Comparison of ENCODE assay signal across 8 cellular contexts in the genomic region with DNA sequence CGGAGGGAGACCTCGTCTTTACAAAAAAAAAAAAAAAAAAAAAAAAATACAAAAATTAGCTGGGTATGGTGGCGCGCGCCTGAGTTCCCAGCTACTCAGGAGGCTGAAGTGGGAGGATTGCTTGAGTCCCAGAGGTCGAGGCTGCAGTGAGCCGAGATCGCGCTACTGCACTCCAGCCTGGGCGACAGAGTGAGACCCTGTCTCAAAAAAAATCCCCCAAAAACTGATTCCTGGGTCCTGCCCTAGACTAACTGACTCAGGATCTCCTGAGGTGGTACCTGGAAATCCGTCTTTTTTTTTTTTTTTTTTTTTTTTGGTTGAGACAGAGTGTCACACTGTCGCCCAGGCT. TPM values are rescaled to one million over a fixed set of nuclear protein-coding genes. Genes with fewer than 3 reads are reported as not detected.
A peak's percentile ranks its signal among the peaks of the same experiment; 100 is the strongest.
DNase-seq lines count a peak whose midpoint lies in the region; ATAC-seq and TF ChIP-seq lines count a peak whose summit lies in the region.
"Not testable (repeated sequence)": the region's sequence is repeated elsewhere in the genome, so short reads cannot be mapped to it uniquely, and the experiment has no call there.

No MANE protein-coding gene starts in this region.

- ATAC-seq in activated naive CD8-positive, alpha-beta T cell treated with anti-CD3 and anti-CD28 coated beads, Interleukin-2, amount 10 ng/mL, durations not matched to agents 7 days and 5 days (ENCODE audit: low read depth), result not testable (repeated sequence)

- not testable (repeated sequence) for H3K36me3 ChIP-seq in BE2C; SK-N-MC (ENCODE audit: insufficient read depth, low read length); endodermal cell (ENCODE audit: control insufficient read depth, insufficient read depth, low read length); iPS-20b (ENCODE audit: insufficient read depth, low read depth, low read length)

- H3K9ac ChIP-seq in SK-N-MC (ENCODE audit: insufficient read length) (peak overlapping the region; percentile 68), endodermal cell (ENCODE audit: extremely low read depth, low read length, poor library complexity, severe bottlenecking) (peak overlapping the region; percentile 66), iPS-20b (ENCODE audit: low read depth, low read length) (peak overlapping the region; percentile 81; the same call in 1 of the 2 replicates)

- H3K4me3 ChIP-seq in BE2C (ENCODE audit: low read depth, low read length) (peak overlapping the region; percentile 73), SK-N-MC (peak overlapping the region; percentile 84), endodermal cell (ENCODE audit: low read length) (peak overlapping the region; percentile 88), iPS-20b (ENCODE audit: low read length) (peak overlapping the region; percentile 77)

- POLR2A ChIA-PET in HEK293T (lab: Yijun Ruan, JAX), result interaction anchor here (0.6 to 2.9 kb wide), 12 partner anchors 10 to 163 kb away, joined by 3 to 12 read pairs (median 4); partner anchors contain the start of genes ARPC3, FAM216A and GPN3
- POLR2A ChIA-PET in activated naive CD8-positive, alpha-beta T cell treated with anti-CD3 and anti-CD28 coated beads, Interleukin-2, amount 10 ng/mL, durations not matched to agents 7 days and 5 days (lab: Charles Lee), result interaction anchor here (0.7 to 3.6 kb wide), 17 partner anchors 9 to 163 kb away, joined by 3 to 23 read pairs (median 6); partner anchors contain the start of genes ARPC3, FAM216A, GPN3 and HVCN1

- not testable (repeated sequence) for H3K36me3 Mint-ChIP-seq in activated naive CD8-positive, alpha-beta T cell treated with anti-CD3 and anti-CD28 coated beads, Interleukin-2, amount 10 ng/mL, durations not matched to agents 7 days and 5 days; endodermal cell (ENCODE audit: low read depth); stimulated activated naive CD8-positive, alpha-beta T cell treated with anti-CD3 and anti-CD28 coated beads, Interleukin-15, Interleukin-2, amounts not matched to agents 100 ng/mL and 50 ng/mL, for 24 hours (ENCODE audit: low read depth)
- peaks cover 13% of the 10 kb centered on the region for H3K36me3 Mint-ChIP-seq in nephron progenitor cell (ENCODE audit: low read depth)

- H3K27me3 Mint-ChIP-seq in activated naive CD8-positive, alpha-beta T cell treated with anti-CD3 and anti-CD28 coated beads, Interleukin-2, amount 10 ng/mL, durations not matched to agents 7 days and 5 days; endodermal cell (ENCODE audit: insufficient read depth); nephron progenitor cell (ENCODE audit: low read depth, poor library complexity); stimulated activated naive CD8-positive, alpha-beta T cell treated with anti-CD3 and anti-CD28 coated beads, Interleukin-15, Interleukin-2, amounts not matched to agents 100 ng/mL and 50 ng/mL, for 24 hours: not testable (repeated sequence)

- H3K9me3 ChIP-seq in BE2C; SK-N-MC (ENCODE audit: low read depth, low read length); endodermal cell (ENCODE audit: control insufficient read depth, low read length); iPS-20b (ENCODE audit: insufficient read depth, low read depth, low read length): not testable (repeated sequence)

- H3K9me3 Mint-ChIP-seq in activated naive CD8-positive, alpha-beta T cell treated with anti-CD3 and anti-CD28 coated beads, Interleukin-2, amount 10 ng/mL, durations not matched to agents 7 days and 5 days; endodermal cell; nephron progenitor cell; stimulated activated naive CD8-positive, alpha-beta T cell treated with anti-CD3 and anti-CD28 coated beads, Interleukin-15, Interleukin-2, amounts not matched to agents 100 ng/mL and 50 ng/mL, for 24 hours: not testable (repeated sequence)

- H3K4me1 Mint-ChIP-seq in activated naive CD8-positive, alpha-beta T cell treated with anti-CD3 and anti-CD28 coated beads, Interleukin-2, amount 10 ng/mL, durations not matched to agents 7 days and 5 days; endodermal cell: not testable (repeated sequence)
- peaks cover 12% of the 10 kb centered on the region for H3K4me1 Mint-ChIP-seq in nephron progenitor cell
- peaks cover 47% of the 10 kb centered on the region for H3K4me1 Mint-ChIP-seq in stimulated activated naive CD8-positive, alpha-beta T cell treated with anti-CD3 and anti-CD28 coated beads, Interleukin-15, Interleukin-2, amounts not matched to agents 100 ng/mL and 50 ng/mL, for 24 hours (ENCODE audit: low read depth)

- H3K4me1 ChIP-seq in BE2C; endodermal cell (ENCODE audit: control insufficient read depth, insufficient read depth, low read length); iPS-20b (ENCODE audit: insufficient read depth, low read length): not testable (repeated sequence)

- DNase-seq in BE2C; HEK293T (ENCODE audit: extremely low spot score); SK-N-MC (ENCODE audit: low read depth, low spot score); activated naive CD8-positive, alpha-beta T cell treated with anti-CD3 and anti-CD28 coated beads, Interleukin-2, amount 10 ng/mL, durations not matched to agents 7 days and 5 days; endodermal cell; nephron progenitor cell: not testable (repeated sequence)

- H3K27ac Mint-ChIP-seq in activated naive CD8-positive, alpha-beta T cell treated with anti-CD3 and anti-CD28 coated beads, Interleukin-2, amount 10 ng/mL, durations not matched to agents 7 days and 5 days, result peak overlapping the region; percentile 89
- H3K27ac Mint-ChIP-seq in endodermal cell, result peak overlapping the region; percentile 89
- not testable (repeated sequence) for H3K27ac Mint-ChIP-seq in nephron progenitor cell
- peak overlapping the region; percentile 82 for H3K27ac Mint-ChIP-seq in stimulated activated naive CD8-positive, alpha-beta T cell treated with anti-CD3 and anti-CD28 coated beads, Interleukin-15, Interleukin-2, amounts not matched to agents 100 ng/mL and 50 ng/mL, for 24 hours

- not testable (repeated sequence) for H3K27me3 ChIP-seq in BE2C; endodermal cell (ENCODE audit: control insufficient read depth, insufficient read depth, low read length, poor library complexity, severe bottlenecking); iPS-20b (ENCODE audit: insufficient read depth, low read length)

- 71 to 82% methylated on average over 7 to 11 of the region's 12 CpGs for WGBS in endodermal cell (ENCODE audit: insufficient coverage in 1 of 2, insufficient read length in 1 of 2), 2 experiments

- not testable (repeated sequence) for TF ChIP-seq CTCF in BE2C (IDR thresholded peaks at IDR 0.05; ENCODE audit: low read depth, low read length); endodermal cell (conservative IDR thresholded peaks at IDR 0.05); nephron progenitor cell (IDR thresholded peaks at IDR 0.05)

- not testable (repeated sequence) for H3K27ac ChIP-seq in SK-N-MC; endodermal cell (ENCODE audit: low read depth, low read length); iPS-20b (ENCODE audit: low read length)

- peak overlapping the region; percentile 85 for H3K4me3 Mint-ChIP-seq in activated naive CD8-positive, alpha-beta T cell treated with anti-CD3 and anti-CD28 coated beads, Interleukin-2, amount 10 ng/mL, durations not matched to agents 7 days and 5 days
- H3K4me3 Mint-ChIP-seq in endodermal cell (peak overlapping the region; percentile 77), nephron progenitor cell (peak overlapping the region; percentile 84)
- H3K4me3 Mint-ChIP-seq in stimulated activated naive CD8-positive, alpha-beta T cell treated with anti-CD3 and anti-CD28 coated beads, Interleukin-15, Interleukin-2, amounts not matched to agents 100 ng/mL and 50 ng/mL, for 24 hours, result peak overlapping the region; percentile 83

- CTCF ChIA-PET in HEK293T (lab: Yijun Ruan, JAX), result interaction anchor here (0.6 to 1.4 kb wide), 5 partner anchors 12 to 275 kb away, joined by 3 to 17 read pairs (median 3); partner anchors contain the start of gene ARPC3

TF ChIP-seq in HEK293T, 16 proteins besides CTCF, POLR2A, EP300 and RAD21:
- TF ChIP-seq ZNF384 (IDR thresholded peaks at IDR 0.05), result peak; percentile 74
TF ChIP-seq in HEK293T: peak in this region for 1; not testable (repeated sequence) for 15.

RNA-seq across cellular contexts. Expression of gene TCTN1, which starts 0.5 kb away (rescaled TPM):
- 17.6 TPM for polyA plus RNA-seq in BE2C (2012; ENCODE audit: insufficient read depth, insufficient read length, low read depth)
- total RNA-seq in activated naive CD8-positive, alpha-beta T cell treated with anti-CD3 and anti-CD28 coated beads, Interleukin-2, amount 10 ng/mL, durations not matched to agents 7 days and 5 days, result 10 to 100 TPM; 10.1 to 10.3 TPM
- total RNA-seq in endodermal cell, result 10 to 100 TPM; 29.5 to 44.9 TPM
- polyA plus RNA-seq in endodermal cell (2013, experiment 1 of 2), result 41.6 TPM
- polyA plus RNA-seq in endodermal cell (2013, experiment 2 of 2), result 30.6 TPM

RNA-seq across cellular contexts. Expression of gene PPTC7, which starts 30.3 kb away (rescaled TPM):
- polyA plus RNA-seq in BE2C (2012; ENCODE audit: insufficient read depth, insufficient read length, low read depth), result 13.8 TPM
- total RNA-seq in activated naive CD8-positive, alpha-beta T cell treated with anti-CD3 and anti-CD28 coated beads, Interleukin-2, amount 10 ng/mL, durations not matched to agents 7 days and 5 days, result 10 to 100 TPM; 28.3 to 30.0 TPM
- total RNA-seq in endodermal cell, result 10 to 100 TPM; 15.2 TPM
- 11.9 TPM for polyA plus RNA-seq in endodermal cell (2013, experiment 1 of 2)
- polyA plus RNA-seq in endodermal cell (2013, experiment 2 of 2), result 11.4 TPM
